In genomic region chr17:65627892-65628622, GRCh38 we compare ENCODE assay signal across 8 cellular contexts.
DNase-seq lines count a peak whose midpoint lies in the region; ATAC-seq and TF ChIP-seq lines count a peak whose summit lies in the region.

No MANE protein-coding gene starts in this region.

- no peak overlapping the region for H3K27ac ChIP-seq in coronary artery
- H3K27ac ChIP-seq in parathyroid adenoma, result peak overlapping the region; percentile 3

- H2AFZ ChIP-seq in parathyroid adenoma, result peak overlapping the region; percentile 7

- no peak overlapping the region for H3K9ac ChIP-seq in parathyroid adenoma

- H3K36me3 ChIP-seq in parathyroid adenoma (ENCODE audit: control insufficient read depth, insufficient read depth, low read length), result no peaks in the 10 kb centered on the region

- ATAC-seq in GM18867 (IDR thresholded peaks at IDR 0.05; ENCODE audit: unreplicated experiment), result no peak
- ATAC-seq in HG03442 (IDR thresholded peaks at IDR 0.05; ENCODE audit: unreplicated experiment), result no peak
- ATAC-seq in HG02588 (IDR thresholded peaks at IDR 0.05; ENCODE audit: unreplicated experiment), result no peak

- no peaks in the 10 kb centered on the region for H3K9me3 ChIP-seq in parathyroid adenoma (ENCODE audit: control insufficient read depth, low read length)

- DNase-seq in EH (ENCODE audit: low read depth) (peak; percentile 79), NCI-H345 (lab: John Stamatoyannopoulos, UW) (peak; percentile 83), coronary artery (ENCODE audit: low spot score) (no peak), GM10266 (ENCODE audit: extremely low spot score) (no peak)

- H3K27me3 ChIP-seq in parathyroid adenoma (ENCODE audit: control insufficient read depth, insufficient read depth, low read length), result no peaks in the 10 kb centered on the region

- TF ChIP-seq CTCF in coronary artery (IDR thresholded peaks at IDR 0.05) (no peak), parathyroid adenoma (IDR thresholded peaks at IDR 0.05) (no peak), GM10266 (IDR thresholded peaks at IDR 0.05; ENCODE audit: control insufficient read depth, insufficient read depth, low read depth, missing control alignments) (no peak)

- peak overlapping the region; percentile 55 for H3K4me2 ChIP-seq in parathyroid adenoma (ENCODE audit: low read length)

- peaks cover 8% of the 10 kb centered on the region for H3K4me1 ChIP-seq in parathyroid adenoma

- H3K4me3 ChIP-seq in coronary artery, result peak overlapping the region; percentile 29
- peak overlapping the region; percentile 43 for H3K4me3 ChIP-seq in parathyroid adenoma (ENCODE audit: low read depth, low read length)

- no peaks in the 10 kb centered on the region for H3K79me2 ChIP-seq in parathyroid adenoma

Comparison
In these comparisons a context has a peak if more than half of its experiments do, and no peak if none do; other contexts are left out.
1. DNase-seq: peak in EH (single experiment) and NCI-H345 (single experiment); none in coronary artery (single experiment) and GM10266 (single experiment).